Comparison of ENCODE assay signal across 19 cellular contexts in the genomic region with DNA sequence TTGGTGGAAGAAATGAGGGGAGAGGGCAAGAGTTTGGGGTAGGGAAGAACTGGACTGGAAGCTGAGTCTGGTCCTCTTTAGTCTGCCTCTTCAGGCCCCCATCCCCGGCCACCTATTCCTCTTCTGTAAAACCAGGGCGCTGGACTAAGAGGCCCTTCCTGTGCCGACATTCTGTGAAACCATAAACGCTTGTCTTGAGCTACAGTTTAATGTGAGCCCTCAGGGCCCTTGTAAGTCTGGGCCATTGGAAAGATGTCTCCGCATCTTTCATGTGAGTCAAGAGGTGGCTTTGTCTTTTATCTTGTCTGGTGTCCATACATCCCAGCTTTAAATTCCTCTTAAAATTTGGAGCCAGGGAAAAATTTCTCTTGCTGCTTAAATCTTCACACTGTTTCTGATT.
DNase-seq lines count a peak whose midpoint lies in the region; ATAC-seq and TF ChIP-seq lines count a peak whose summit lies in the region.
"Had no signal": no experiment of that assay in that cellular context is flagged by ENCODE, and none has a peak within 500 bp of the region (broad histone marks: within the 10 kb centered on the region; RNA-seq: fewer than 3 reads in every experiment).

No MANE protein-coding gene starts in this region.

- peak; percentile 48 for DNase-seq in Right ventricle myocardium inferior (ENCODE audit: missing footprints)
- no peak for DNase-seq in Right ventricle myocardium superior
- DNase-seq in ascending aorta (ENCODE audit: low spot score in 2 of 2): no peak
- DNase-seq in islet precursor cell: peak; percentile 71
- no peak for DNase-seq in NCI-H524 (lab: John Stamatoyannopoulos, UW)
- no peak for DNase-seq in DMS 273 treated with DMSO at 0.1 percent for 48 hours (lab: John Stamatoyannopoulos, UW)
- DNase-seq in ureter (ENCODE audit: low spot score): no peak
- DNase-seq: Caco-2; CD4-positive, CD25-positive, alpha-beta regulatory T cell; CD8-positive, alpha-beta T cell; DMS79; EL; GDM1; GM23248 had no signal

- no peak for ATAC-seq in Right ventricle myocardium inferior
- no peak for ATAC-seq in Right ventricle myocardium superior (ENCODE audit: poor library complexity)
- ATAC-seq: CD8-positive, alpha-beta T cell; GM12878 had no signal

- H3K4me3 ChIP-seq in ascending aorta: no peak overlapping the region
- H3K4me3 ChIP-seq: BLaER1, GM12878, GM23248, HAP-1 had no signal

- H3K36me3 ChIP-seq in ascending aorta: no peaks in the 10 kb centered on the region
- H3K36me3 ChIP-seq: BLaER1, HAP-1 had no signal

- H3K4me1 ChIP-seq in ascending aorta: peaks cover 0 to 17% of the 10 kb centered on the region in 2 donors
- H3K4me1 ChIP-seq: BLaER1, HAP-1 had no signal

- intact Hi-C loops in Right ventricle myocardium inferior (cut with DNase I) (loop anchor here (5.0 to 10.0 kb wide), 2 partner anchors 48 to 130 kb away; no protein-coding TSS in a partner anchor), Right ventricle myocardium superior (cut with DNase I) (no loop called here), ascending aorta (cut with DNase I) (no loop called here)

- peak overlapping the region; percentile 11 to 58 for H3K27ac ChIP-seq in ascending aorta
- H3K27ac ChIP-seq: 22Rv1, BLaER1, C4-2B, GM23248 had no signal

- peaks cover 0 to 11% of the 10 kb centered on the region in 2 donors for H3K9me3 ChIP-seq in ascending aorta
- H3K9me3 ChIP-seq: HAP-1 had no signal

- TF ChIP-seq CTCF in ascending aorta (IDR thresholded peaks at IDR 0.05): no peak

- no peaks in the 10 kb centered on the region for H3K27me3 ChIP-seq in ascending aorta
- H3K27me3 ChIP-seq: BLaER1 had no signal

Comparison
In these comparisons a context has a peak if more than half of its experiments do, and no peak if none do; other contexts are left out.
1. DNase-seq: peak in Right ventricle myocardium inferior (single experiment) and islet precursor cell (single experiment); none in Right ventricle myocardium superior (single experiment), ascending aorta (0 of 2), NCI-H524 (0 of 2), DMS 273 treated with DMSO at 0.1 percent for 48 hours (single experiment) and ureter (single experiment).